18 cellular contexts compared by ENCODE assay signal in genomic region chr9:120846906-120847305, GRCh38. TPM values are rescaled to one million over a fixed set of nuclear protein-coding genes. Genes with fewer than 3 reads are reported as not detected.
DNase-seq lines count a peak whose midpoint lies in the region; ATAC-seq, FAIRE-seq and TF ChIP-seq lines count a peak whose summit lies in the region.
"Had no signal": no experiment of that assay in that cellular context is flagged by ENCODE, and none has a peak within 500 bp of the region (broad histone marks: within the 10 kb centered on the region; RNA-seq: fewer than 3 reads in every experiment).

No MANE protein-coding gene starts in this region.

- H2AFZ ChIP-seq in endothelial cell of umbilical vein (ENCODE audit: low read depth, low read length), result no peak overlapping the region

- POLR2A ChIA-PET in CD8-positive, alpha-beta memory T cell (lab: Charles Lee), result interaction anchor here (0.5 to 1.0 kb wide), 4 partner anchors 22 to 73 kb away, joined by 3 to 7 read pairs (median 4); no protein-coding TSS in a partner anchor
- POLR2A ChIA-PET in endothelial cell of umbilical vein (lab: Charles Lee), result interaction anchor here (0.7 kb wide), 1 partner anchor 9 kb away, joined by 3 read pairs; no protein-coding TSS in a partner anchor

- H3K36me3 Mint-ChIP-seq in CD4-positive, CD25-positive, alpha-beta regulatory T cell, result peaks cover 56% of the 10 kb centered on the region
- H3K36me3 Mint-ChIP-seq in CD8-positive, alpha-beta memory T cell, result peaks cover 0 to 10% (median 7%) of the 10 kb centered on the region in 3 donors
- peaks cover 42% of the 10 kb centered on the region for H3K36me3 Mint-ChIP-seq in activated T-helper 1 cell treated with anti-CD3 and anti-CD28 coated beads, Interleukin-12 subunit alpha, Interleukin-12 subunit beta, Interleukin-2, Interleukin-4 antibody, amounts not matched to agents 30 ng/mL and 10 ng/mL and 1 ng/mL, durations not matched to agents 14 hours and 24 hours and 36 hours (ENCODE audit: low read depth)

- DNase-seq in CD4-positive, CD25-positive, alpha-beta regulatory T cell, result no peak
- no peak for DNase-seq in CD8-positive, alpha-beta memory T cell
- DNase-seq in activated T-helper 1 cell treated with anti-CD3 and anti-CD28 coated beads, Interleukin-12 subunit alpha, Interleukin-12 subunit beta, Interleukin-2, Interleukin-4 antibody, amounts not matched to agents 30 ng/mL and 10 ng/mL and 1 ng/mL, durations not matched to agents 14 hours and 24 hours and 36 hours (ENCODE audit: low spot score), result no peak
- DNase-seq in endothelial cell of umbilical vein (ENCODE audit: low read depth, low spot score) (peak; percentile 39), NCI-H69 (lab: John Stamatoyannopoulos, UW) (no peak), BE2C (no peak), pancreas (no peak)
- DNase-seq: activated CD4-positive, alpha-beta T cell treated with anti-CD3 and anti-CD28 coated beads for 4 hours; activated gamma-delta T cell; hypothalamus; MG63; NCI-H1694 treated with DMSO at 0.1 percent for 48 hours; NCI-H446; SHP77 treated with DMSO at 0.1 percent for 48 hours; T-helper 9 cell; transverse colon had no signal

- H3K79me2 ChIP-seq in endothelial cell of umbilical vein (ENCODE audit: control insufficient read depth, insufficient read depth, low read length), result peaks cover 10% of the 10 kb centered on the region

- H3K9me3 ChIP-seq in CD4-positive, CD25-positive, alpha-beta regulatory T cell (ENCODE audit: control insufficient read depth in 2 of 2, low read length in 2 of 2), result no peaks in the 10 kb centered on the region
- no peaks in the 10 kb centered on the region for H3K9me3 ChIP-seq in CD8-positive, alpha-beta memory T cell (ENCODE audit: low read length)
- H3K9me3 ChIP-seq in endothelial cell of umbilical vein (replicated peaks; ENCODE audit: control insufficient read depth, insufficient read depth, low read length), result no peaks in the 10 kb centered on the region
- no peaks in the 10 kb centered on the region for H3K9me3 ChIP-seq in BE2C
- H3K9me3 ChIP-seq in pancreas, result no peaks in the 10 kb centered on the region
- H3K9me3 ChIP-seq: MG63, transverse colon had no signal

- no TSS peak for BruUV-seq in endothelial cell of umbilical vein (replicated peaks; lab: Mats Ljungman, UMichigan)

- no peaks in the 10 kb centered on the region for H3K27me3 ChIP-seq in CD4-positive, CD25-positive, alpha-beta regulatory T cell (ENCODE audit: control insufficient read depth, insufficient read depth, low read length)
- H3K27me3 ChIP-seq in CD8-positive, alpha-beta memory T cell (ENCODE audit: insufficient read depth, low read length, poor library complexity, severe bottlenecking), result no peaks in the 10 kb centered on the region
- H3K27me3 ChIP-seq in endothelial cell of umbilical vein (ENCODE audit: control insufficient read depth in 2 of 2, insufficient read depth in 2 of 2, low read length in 2 of 2), result no peaks in the 10 kb centered on the region
- no peaks in the 10 kb centered on the region for H3K27me3 ChIP-seq in BE2C
- no peaks in the 10 kb centered on the region for H3K27me3 ChIP-seq in pancreas
- H3K27me3 ChIP-seq: MG63, transverse colon had no signal

- no peaks in the 10 kb centered on the region for H3K9me3 Mint-ChIP-seq in CD4-positive, CD25-positive, alpha-beta regulatory T cell
- no peaks in the 10 kb centered on the region for H3K9me3 Mint-ChIP-seq in CD8-positive, alpha-beta memory T cell
- H3K9me3 Mint-ChIP-seq in activated T-helper 1 cell treated with anti-CD3 and anti-CD28 coated beads, Interleukin-12 subunit alpha, Interleukin-12 subunit beta, Interleukin-2, Interleukin-4 antibody, amounts not matched to agents 30 ng/mL and 10 ng/mL and 1 ng/mL, durations not matched to agents 14 hours and 24 hours and 36 hours, result no peaks in the 10 kb centered on the region

- H3K36me3 ChIP-seq in CD4-positive, CD25-positive, alpha-beta regulatory T cell (ENCODE audit: control insufficient read depth, insufficient read depth, low read length), result peaks cover 10% of the 10 kb centered on the region
- peaks cover 8% of the 10 kb centered on the region for H3K36me3 ChIP-seq in CD8-positive, alpha-beta memory T cell (ENCODE audit: insufficient read depth, low read length)
- no peaks in the 10 kb centered on the region for H3K36me3 ChIP-seq in endothelial cell of umbilical vein (ENCODE audit: control insufficient read depth in 2 of 2, extremely low read depth in 1 of 2, insufficient read depth in 2 of 2, low read length in 2 of 2)
- H3K36me3 ChIP-seq in BE2C, result no peaks in the 10 kb centered on the region; the same call in 1 of the 2 replicates
- peaks cover 0 to 4% (median 0%) of the 10 kb centered on the region in 3 donors for H3K36me3 ChIP-seq in pancreas
- H3K36me3 ChIP-seq: MG63, transverse colon had no signal

- TF ChIP-seq CTCF in endothelial cell of umbilical vein (IDR thresholded peaks at IDR 0.05; ENCODE audit: extremely low read depth in 1 of 2, insufficient read depth in 1 of 2, low read depth in 1 of 2, low read length in 2 of 2), result no peak
- TF ChIP-seq CTCF in BE2C (IDR thresholded peaks at IDR 0.05; ENCODE audit: low read depth, low read length), result no peak
- TF ChIP-seq CTCF in pancreas (IDR thresholded peaks at IDR 0.05), result no peak

- 77 to 96% methylated on average over 1 of the region's 1 CpG for WGBS in pancreas, 2 donors

- no peaks in the 10 kb centered on the region for H4K20me1 ChIP-seq in endothelial cell of umbilical vein (replicated peaks; ENCODE audit: control insufficient read depth, extremely low read depth, insufficient read depth, low read length)

- peaks cover 26 to 87% (median 62%) of the 10 kb centered on the region in 4 donors for H3K4me1 Mint-ChIP-seq in CD4-positive, CD25-positive, alpha-beta regulatory T cell
- peaks cover 60 to 73% (median 70%) of the 10 kb centered on the region in 3 donors for H3K4me1 Mint-ChIP-seq in CD8-positive, alpha-beta memory T cell
- peaks cover 64% of the 10 kb centered on the region for H3K4me1 Mint-ChIP-seq in activated T-helper 1 cell treated with anti-CD3 and anti-CD28 coated beads, Interleukin-12 subunit alpha, Interleukin-12 subunit beta, Interleukin-2, Interleukin-4 antibody, amounts not matched to agents 30 ng/mL and 10 ng/mL and 1 ng/mL, durations not matched to agents 14 hours and 24 hours and 36 hours (ENCODE audit: low read depth)

- intact Hi-C loops in activated T-helper 1 cell treated with anti-CD3 and anti-CD28 coated beads, Interleukin-12 subunit alpha, Interleukin-12 subunit beta, Interleukin-2, Interleukin-4 antibody, amounts not matched to agents 30 ng/mL and 10 ng/mL and 1 ng/mL, durations not matched to agents 14 hours and 24 hours and 36 hours (cut with micrococcal nuclease), result loop anchor here (1.0 kb wide), 2 partner anchors 7 to 21 kb away; no protein-coding TSS in a partner anchor
- intact Hi-C loops in endothelial cell of umbilical vein (cut with micrococcal nuclease), result no loop called here
- intact Hi-C loops in pancreas (cut with DNase I), result no loop called here

- peaks cover 53% of the 10 kb centered on the region for H3K4me1 ChIP-seq in CD4-positive, CD25-positive, alpha-beta regulatory T cell (ENCODE audit: control insufficient read depth, insufficient read depth, low read length, poor library complexity, severe bottlenecking)
- peaks cover 48% of the 10 kb centered on the region for H3K4me1 ChIP-seq in CD8-positive, alpha-beta memory T cell (ENCODE audit: insufficient read depth, low read length)
- H3K4me1 ChIP-seq in endothelial cell of umbilical vein (ENCODE audit: control insufficient read depth, extremely low read depth, insufficient read depth, low read length), result peaks cover 26% of the 10 kb centered on the region
- H3K4me1 ChIP-seq in BE2C, result no peaks in the 10 kb centered on the region; the same call in 1 of the 2 replicates
- peaks cover 0 to 6% (median 4%) of the 10 kb centered on the region in 3 donors for H3K4me1 ChIP-seq in pancreas

- H3K27ac ChIP-seq in CD4-positive, CD25-positive, alpha-beta regulatory T cell (ENCODE audit: insufficient read depth, low read length, poor library complexity, severe bottlenecking), result peak overlapping the region; percentile 97
- H3K27ac ChIP-seq in CD8-positive, alpha-beta memory T cell (ENCODE audit: low read depth, low read length), result no peak overlapping the region
- H3K27ac ChIP-seq in endothelial cell of umbilical vein (ENCODE audit: insufficient read depth, low read depth, low read length) (no peak overlapping the region), pancreas (no peak overlapping the region)
- H3K27ac ChIP-seq: transverse colon had no signal

- no peak for TF ChIP-seq POLR2A in endothelial cell of umbilical vein (IDR thresholded peaks at IDR 0.05; ENCODE audit: low read depth, low read length)

- no peak overlapping the region for H3K4me2 ChIP-seq in endothelial cell of umbilical vein (ENCODE audit: insufficient read depth, low read length)

- no peaks in the 10 kb centered on the region for H3K9me1 ChIP-seq in endothelial cell of umbilical vein (replicated peaks; ENCODE audit: control insufficient read depth, extremely low read depth, insufficient read depth, low read length)

- H3K4me3 ChIP-seq in CD4-positive, CD25-positive, alpha-beta regulatory T cell (ENCODE audit: low read depth, low read length), result peak overlapping the region; percentile 88
- H3K4me3 ChIP-seq in CD8-positive, alpha-beta memory T cell (ENCODE audit: low read length), result peak overlapping the region; percentile 1
- no peak overlapping the region for H3K4me3 ChIP-seq in endothelial cell of umbilical vein (replicated peaks in 1 of 3; ENCODE audit: insufficient read depth in 1 of 3, low read depth in 1 of 3, low read length in 3 of 3)
- no peak overlapping the region for H3K4me3 ChIP-seq in BE2C (ENCODE audit: low read depth, low read length)
- no peak overlapping the region for H3K4me3 ChIP-seq in pancreas
- H3K4me3 ChIP-seq: MG63, transverse colon had no signal

- H3K27me3 Mint-ChIP-seq in CD4-positive, CD25-positive, alpha-beta regulatory T cell, result no peaks in the 10 kb centered on the region
- H3K27me3 Mint-ChIP-seq in CD8-positive, alpha-beta memory T cell, result no peaks in the 10 kb centered on the region
- no peaks in the 10 kb centered on the region for H3K27me3 Mint-ChIP-seq in activated T-helper 1 cell treated with anti-CD3 and anti-CD28 coated beads, Interleukin-12 subunit alpha, Interleukin-12 subunit beta, Interleukin-2, Interleukin-4 antibody, amounts not matched to agents 30 ng/mL and 10 ng/mL and 1 ng/mL, durations not matched to agents 14 hours and 24 hours and 36 hours (ENCODE audit: insufficient read depth)

- CTCF ChIA-PET in CD8-positive, alpha-beta memory T cell (lab: Charles Lee), result interaction anchor here (0.9 to 2.0 kb wide), 4 partner anchors 18 to 89 kb away, joined by 3 to 12 read pairs (median 6); no protein-coding TSS in a partner anchor
- CTCF ChIA-PET in endothelial cell of umbilical vein (lab: Charles Lee), result interaction anchor here (1.0 to 3.8 kb wide), 4 partner anchors 11 to 83 kb away, joined by 3 to 22 read pairs (median 4); partner anchors contain the start of gene PHF19

- dilution Hi-C loops in endothelial cell of umbilical vein (cut with MboI; ENCODE audit: extremely low pct_ligation_motif_present, low sequenced_read_pairs), result no loop called here

- no peak overlapping the region for H3K9ac ChIP-seq in endothelial cell of umbilical vein (replicated peaks; ENCODE audit: extremely low read depth, insufficient read depth, low read length)

- H3K27ac Mint-ChIP-seq in CD4-positive, CD25-positive, alpha-beta regulatory T cell, result peak overlapping the region; percentile 94 to 99 (median 98)
- H3K27ac Mint-ChIP-seq in CD8-positive, alpha-beta memory T cell, result peak overlapping the region; percentile 59 to 99 (median 95)
- peak overlapping the region; percentile 96 for H3K27ac Mint-ChIP-seq in activated T-helper 1 cell treated with anti-CD3 and anti-CD28 coated beads, Interleukin-12 subunit alpha, Interleukin-12 subunit beta, Interleukin-2, Interleukin-4 antibody, amounts not matched to agents 30 ng/mL and 10 ng/mL and 1 ng/mL, durations not matched to agents 14 hours and 24 hours and 36 hours

- FAIRE-seq in endothelial cell of umbilical vein (lab: Jason Lieb, UNC), result no peak
- FAIRE-seq in pancreas (lab: Jason Lieb, UNC), result no peak
- FAIRE-seq: bronchial epithelial cell had no signal

- ATAC-seq in CD4-positive, CD25-positive, alpha-beta regulatory T cell (ENCODE audit: low read depth in 2 of 2), result no peak
- ATAC-seq in GM18519 (IDR thresholded peaks at IDR 0.05; ENCODE audit: low FRiP score, unreplicated experiment), result no peak
- ATAC-seq in pancreas, result no peak

- peak overlapping the region; percentile 10 to 99 (median 80) for H3K4me3 Mint-ChIP-seq in CD4-positive, CD25-positive, alpha-beta regulatory T cell
- peak overlapping the region in 5 of 7 donors; percentile 36 to 95 (median 57) for H3K4me3 Mint-ChIP-seq in CD8-positive, alpha-beta memory T cell
- no peak overlapping the region for H3K4me3 Mint-ChIP-seq in activated T-helper 1 cell treated with anti-CD3 and anti-CD28 coated beads, Interleukin-12 subunit alpha, Interleukin-12 subunit beta, Interleukin-2, Interleukin-4 antibody, amounts not matched to agents 30 ng/mL and 10 ng/mL and 1 ng/mL, durations not matched to agents 14 hours and 24 hours and 36 hours

RNA-seq across cellular contexts. Expression of gene PSMD5, which starts 4.2 kb away (rescaled TPM):
- total RNA-seq in CD4-positive, CD25-positive, alpha-beta regulatory T cell, result 44.0 TPM
- 10 to 100 TPM; 27.0 to 34.5 (median 29.9) TPM for polyA plus RNA-seq in CD4-positive, CD25-positive, alpha-beta regulatory T cell
- 10 to 100 TPM; 60.9 to 63.7 TPM for total RNA-seq in CD8-positive, alpha-beta memory T cell
- 21.1 TPM for polyA plus RNA-seq in CD8-positive, alpha-beta memory T cell
- total RNA-seq in activated T-helper 1 cell treated with anti-CD3 and anti-CD28 coated beads, Interleukin-12 subunit alpha, Interleukin-12 subunit beta, Interleukin-2, Interleukin-4 antibody, amounts not matched to agents 30 ng/mL and 10 ng/mL and 1 ng/mL, durations not matched to agents 14 hours and 24 hours and 36 hours, result 57.7 and 59.2 TPM in 2 replicates
- 62.2 and 70.2 TPM in 2 replicates for total RNA-seq in endothelial cell of umbilical vein
- polyA plus RNA-seq in endothelial cell of umbilical vein, result 15.9 and 20.4 TPM in 2 replicates
- polyA plus RNA-seq in endothelial cell of umbilical vein (2011; cell fraction: cytosol; rRNA removed), result 24.0 and 25.7 TPM in 2 replicates
- polyA plus RNA-seq in endothelial cell of umbilical vein (2011; cell fraction: nucleus; rRNA removed), result 18.3 and 30.9 TPM in 2 replicates
- polyA plus RNA-seq in endothelial cell of umbilical vein (2012), result 40.2 and 52.5 TPM in 2 replicates
- 25.2 and 32.3 TPM in 2 replicates for polyA minus RNA-seq in endothelial cell of umbilical vein
- polyA minus RNA-seq in endothelial cell of umbilical vein (2011; cell fraction: cytosol; rRNA and poly(A)+ RNA removed), result 33.8 TPM
- polyA minus RNA-seq in endothelial cell of umbilical vein (2011; cell fraction: nucleus; rRNA and poly(A)+ RNA removed), result 16.3 and 21.7 TPM in 2 replicates
- 92.1 TPM for polyA plus RNA-seq in BE2C (2012; ENCODE audit: insufficient read depth, insufficient read length, low read depth)
- 10 to 100 TPM; 18.3 to 33.0 (median 23.6) TPM for total RNA-seq in pancreas
- polyA plus RNA-seq in pancreas, result 10 to 100 TPM in 1 of 2 donors, 1 to 10 TPM in 1; 5.8 to 12.2 TPM

RNA-seq across cellular contexts. Expression of gene PHF19, which starts 30.1 kb away (rescaled TPM):
- total RNA-seq in CD4-positive, CD25-positive, alpha-beta regulatory T cell, result 149 TPM
- polyA plus RNA-seq in CD4-positive, CD25-positive, alpha-beta regulatory T cell, result 10 to 100 TPM; 21.4 to 43.2 (median 31.9) TPM
- 100 to 1,000 TPM; 206 to 214 TPM for total RNA-seq in CD8-positive, alpha-beta memory T cell
- polyA plus RNA-seq in CD8-positive, alpha-beta memory T cell, result 8.3 TPM
- 134 and 142 TPM in 2 replicates for total RNA-seq in activated T-helper 1 cell treated with anti-CD3 and anti-CD28 coated beads, Interleukin-12 subunit alpha, Interleukin-12 subunit beta, Interleukin-2, Interleukin-4 antibody, amounts not matched to agents 30 ng/mL and 10 ng/mL and 1 ng/mL, durations not matched to agents 14 hours and 24 hours and 36 hours
- total RNA-seq in endothelial cell of umbilical vein, result 138 and 153 TPM in 2 replicates
- 101 and 102 TPM in 2 replicates for polyA plus RNA-seq in endothelial cell of umbilical vein
- 103 and 119 TPM in 2 replicates for polyA plus RNA-seq in endothelial cell of umbilical vein (2011; cell fraction: cytosol; rRNA removed)
- 121 and 131 TPM in 2 replicates for polyA plus RNA-seq in endothelial cell of umbilical vein (2011; cell fraction: nucleus; rRNA removed)
- polyA plus RNA-seq in endothelial cell of umbilical vein (2012), result 83.6 and 113 TPM in 2 replicates
- 87.7 and 89.1 TPM in 2 replicates for polyA minus RNA-seq in endothelial cell of umbilical vein
- 67.3 TPM for polyA minus RNA-seq in endothelial cell of umbilical vein (2011; cell fraction: cytosol; rRNA and poly(A)+ RNA removed)
- 53.8 and 54.3 TPM in 2 replicates for polyA minus RNA-seq in endothelial cell of umbilical vein (2011; cell fraction: nucleus; rRNA and poly(A)+ RNA removed)
- 49.6 TPM for polyA plus RNA-seq in BE2C (2012; ENCODE audit: insufficient read depth, insufficient read length, low read depth)
- total RNA-seq in pancreas, result 1 to 10 TPM; 2.2 to 7.4 (median 4.0) TPM
- polyA plus RNA-seq in pancreas, result 1 to 10 TPM; 4.3 to 5.9 TPM

RNA-seq across cellular contexts. Expression of gene FBXW2, which starts 53.7 kb away (rescaled TPM):
- 87.8 TPM for total RNA-seq in CD4-positive, CD25-positive, alpha-beta regulatory T cell
- 10 to 100 TPM; 34.0 to 43.1 (median 39.3) TPM for polyA plus RNA-seq in CD4-positive, CD25-positive, alpha-beta regulatory T cell
- 10 to 100 TPM; 73.2 to 73.4 TPM for total RNA-seq in CD8-positive, alpha-beta memory T cell
- polyA plus RNA-seq in CD8-positive, alpha-beta memory T cell, result 39.3 TPM
- 82.2 and 85.0 TPM in 2 replicates for total RNA-seq in activated T-helper 1 cell treated with anti-CD3 and anti-CD28 coated beads, Interleukin-12 subunit alpha, Interleukin-12 subunit beta, Interleukin-2, Interleukin-4 antibody, amounts not matched to agents 30 ng/mL and 10 ng/mL and 1 ng/mL, durations not matched to agents 14 hours and 24 hours and 36 hours
- 70.2 and 72.3 TPM in 2 replicates for total RNA-seq in endothelial cell of umbilical vein
- polyA plus RNA-seq in endothelial cell of umbilical vein, result 23.9 and 32.5 TPM in 2 replicates
- polyA plus RNA-seq in endothelial cell of umbilical vein (2011; cell fraction: cytosol; rRNA removed), result 33.5 and 34.1 TPM in 2 replicates
- polyA plus RNA-seq in endothelial cell of umbilical vein (2011; cell fraction: nucleus; rRNA removed), result 49.8 and 63.3 TPM in 2 replicates
- polyA plus RNA-seq in endothelial cell of umbilical vein (2012), result 35.9 and 53.8 TPM in 2 replicates
- polyA minus RNA-seq in endothelial cell of umbilical vein, result 82.9 and 87.9 TPM in 2 replicates
- polyA minus RNA-seq in endothelial cell of umbilical vein (2011; cell fraction: cytosol; rRNA and poly(A)+ RNA removed), result 32.4 TPM
- 31.7 and 35.1 TPM in 2 replicates for polyA minus RNA-seq in endothelial cell of umbilical vein (2011; cell fraction: nucleus; rRNA and poly(A)+ RNA removed)
- polyA plus RNA-seq in BE2C (2012; ENCODE audit: insufficient read depth, insufficient read length, low read depth), result 34.7 TPM
- total RNA-seq in pancreas, result 10 to 100 TPM; 19.7 to 35.5 (median 22.8) TPM
- polyA plus RNA-seq in pancreas, result 1 to 10 TPM; 6.4 to 10.0 TPM

Comparison
In these comparisons a context has a peak if more than half of its experiments do, and no peak if none do; other contexts are left out.
1. H3K4me3 ChIP-seq: peak in CD4-positive, CD25-positive, alpha-beta regulatory T cell (single experiment) and CD8-positive, alpha-beta memory T cell (single experiment); none in endothelial cell of umbilical vein (0 of 3), BE2C (single experiment) and pancreas (0 of 4).
2. RNA of gene PHF19, which starts 30.1 kb away (total RNA-seq): 206 to 214 TPM in CD8-positive, alpha-beta memory T cell, 138 to 153 TPM in endothelial cell of umbilical vein, 149 TPM in CD4-positive, CD25-positive, alpha-beta regulatory T cell (single experiment) and 134 to 142 TPM in activated T-helper 1 cell treated with anti-CD3 and anti-CD28 coated beads, Interleukin-12 subunit alpha, Interleukin-12 subunit beta, Interleukin-2, Interleukin-4 antibody, amounts not matched to agents 30 ng/mL and 10 ng/mL and 1 ng/mL, durations not matched to agents 14 hours and 24 hours and 36 hours; 2.2 to 7.4 TPM in pancreas; every median in the first group is over 10 times any median in the second.
3. Peak in every context shown above with its lines, with median percentiles within 50 percentile points of each other: H3K27ac Mint-ChIP-seq.